Comparison of ENCODE assay signal across 8 cellular contexts in the genomic region with DNA sequence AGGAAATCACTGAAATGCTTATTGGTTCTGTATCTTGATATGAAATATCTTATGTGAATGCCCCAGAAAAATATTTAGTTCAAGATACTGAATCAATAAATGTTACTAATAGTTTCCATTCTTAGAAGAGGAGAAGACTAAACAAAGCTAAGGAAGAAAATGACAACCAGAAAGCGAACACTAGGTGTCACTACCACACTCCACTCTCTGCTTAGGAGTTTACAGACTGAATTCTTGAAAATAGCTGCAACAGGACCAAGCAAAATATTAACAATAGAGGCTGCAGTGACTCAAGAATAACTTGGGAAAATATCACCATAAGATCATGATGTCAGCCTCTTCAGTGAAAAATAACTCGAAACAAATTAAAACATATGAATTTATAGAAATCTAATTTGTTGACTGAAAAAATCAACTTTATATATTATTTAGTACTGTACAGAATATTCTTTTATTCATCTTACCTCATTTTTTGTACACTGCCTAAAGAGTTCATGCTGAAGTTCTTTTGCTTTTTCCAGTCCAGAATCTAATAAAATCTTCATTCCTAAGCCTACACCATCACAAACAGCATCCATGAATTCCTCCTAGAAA.
DNase-seq lines count a peak whose midpoint lies in the region; ATAC-seq and TF ChIP-seq lines count a peak whose summit lies in the region.

No MANE protein-coding gene starts in this region.

- no peak overlapping the region for H3K27ac ChIP-seq in tibial nerve

- ATAC-seq in activated naive CD8-positive, alpha-beta T cell treated with anti-CD3 and anti-CD28 coated beads, Interleukin-2, amount 50 U/mL, for 24 hours, result peak; percentile 65
- ATAC-seq in GM18873 (IDR thresholded peaks at IDR 0.05; ENCODE audit: low FRiP score, unreplicated experiment), result no peak

- H3K36me3 ChIP-seq in tibial nerve, result no peaks in the 10 kb centered on the region

- no peaks in the 10 kb centered on the region for H3K27me3 ChIP-seq in tibial nerve

- no peaks in the 10 kb centered on the region for H3K9me3 Mint-ChIP-seq in activated naive CD8-positive, alpha-beta T cell treated with anti-CD3 and anti-CD28 coated beads, Interleukin-2, amount 50 U/mL, for 24 hours

- DNase-seq in AML-193 (lab: John Stamatoyannopoulos, UW) (peak; percentile 65 to 68), GM12865 (ENCODE audit: low read depth) (peak; percentile 58), MV-4-11 (lab: John Stamatoyannopoulos, UW) (peak; percentile 13), iPS-NIHi7 (ENCODE audit: extremely low spot score) (peak; percentile 39), tibial nerve (ENCODE audit: low spot score in 2 of 2) (peak in 1 of 2 donors; percentile 29)
- DNase-seq in activated naive CD8-positive, alpha-beta T cell treated with anti-CD3 and anti-CD28 coated beads, Interleukin-2, amount 50 U/mL, for 24 hours, result peak; percentile 5
- no peak for DNase-seq in activated naive CD4-positive, alpha-beta T cell treated with anti-CD3 and anti-CD28 coated beads, Interleukin-2, amount 50 U/mL, for 16 hours

- H3K4me3 ChIP-seq in GM12865 (ENCODE audit: low read depth, low read length) (no peak overlapping the region), tibial nerve (no peak overlapping the region)

- WGBS in tibial nerve, 2 donors, result 36 to 40% methylated on average over 2 of the region's 2 CpGs

- no peaks in the 10 kb centered on the region for H3K9me3 ChIP-seq in tibial nerve

- H3K27me3 Mint-ChIP-seq in activated naive CD8-positive, alpha-beta T cell treated with anti-CD3 and anti-CD28 coated beads, Interleukin-2, amount 50 U/mL, for 24 hours, result no peaks in the 10 kb centered on the region

- no peak for TF ChIP-seq POLR2A in tibial nerve (IDR thresholded peaks at IDR 0.05)

- no peak overlapping the region for H3K27ac Mint-ChIP-seq in activated naive CD8-positive, alpha-beta T cell treated with anti-CD3 and anti-CD28 coated beads, Interleukin-2, amount 50 U/mL, for 24 hours

- H3K4me3 Mint-ChIP-seq in activated naive CD8-positive, alpha-beta T cell treated with anti-CD3 and anti-CD28 coated beads, Interleukin-2, amount 50 U/mL, for 24 hours, result no peak overlapping the region

- no peak for TF ChIP-seq EP300 in tibial nerve (IDR thresholded peaks at IDR 0.05)

- H3K36me3 Mint-ChIP-seq in activated naive CD8-positive, alpha-beta T cell treated with anti-CD3 and anti-CD28 coated beads, Interleukin-2, amount 50 U/mL, for 24 hours (ENCODE audit: low read depth), result peaks cover 3% of the 10 kb centered on the region

- H3K4me1 Mint-ChIP-seq in activated naive CD8-positive, alpha-beta T cell treated with anti-CD3 and anti-CD28 coated beads, Interleukin-2, amount 50 U/mL, for 24 hours, result peaks cover 5% of the 10 kb centered on the region

- TF ChIP-seq CTCF in GM12865 (IDR thresholded peaks at IDR 0.05; ENCODE audit: insufficient read depth, low read depth, low read length, missing control alignments) (peak; percentile 58), tibial nerve (IDR thresholded peaks at IDR 0.05) (peak in 4 of 5 experiments; percentile 23 to 57 (median 36))

- H3K4me1 ChIP-seq in tibial nerve, result no peaks in the 10 kb centered on the region
